In genomic region chr9:103734471-103734870, GRCh38 we compare ENCODE assay signal across 15 cellular contexts.
DNase-seq lines count a peak whose midpoint lies in the region; TF ChIP-seq lines count a peak whose summit lies in the region.
"Had no signal": no experiment of that assay in that cellular context is flagged by ENCODE, and none has a peak within 500 bp of the region (broad histone marks: within the 10 kb centered on the region; RNA-seq: fewer than 3 reads in every experiment).

No MANE protein-coding gene starts in this region.

- no peaks in the 10 kb centered on the region for H3K27me3 ChIP-seq in MG63
- H3K27me3 ChIP-seq in brain microvascular endothelial cell (replicated peaks) = no peaks in the 10 kb centered on the region

- H3K36me3 ChIP-seq in MG63 = no peaks in the 10 kb centered on the region
- no peaks in the 10 kb centered on the region for H3K36me3 ChIP-seq in brain microvascular endothelial cell (replicated peaks)

- peak; percentile 8 for DNase-seq in DMS153 treated with DMSO at 0.1 percent for 48 hours (lab: John Stamatoyannopoulos, UW; ENCODE audit: unreplicated experiment)
- DNase-seq in DMS153 (lab: John Stamatoyannopoulos, UW) = no peak
- DNase-seq in MG63 = peak; percentile 29
- DNase-seq in brain microvascular endothelial cell = peak; percentile 56
- DNase-seq in skeletal muscle cell (ENCODE audit: low read depth) = peak; percentile 16
- DNase-seq in NCI-H2171 treated with DMSO at 0.1 percent for 48 hours (lab: John Stamatoyannopoulos, UW) = no peak
- no peak for DNase-seq in NCI-H2227 treated with DMSO at 0.1 percent for 48 hours (lab: John Stamatoyannopoulos, UW)
- DNase-seq in SHP77 treated with DMSO at 0.1 percent for 48 hours (lab: John Stamatoyannopoulos, UW) = no peak
- DNase-seq: CD8-positive, alpha-beta T cell; COR-L47; DMS79; GM23248; H7 had no signal

- H3K4me3 ChIP-seq in MG63 = no peak overlapping the region
- no peak overlapping the region for H3K4me3 ChIP-seq in brain microvascular endothelial cell (ENCODE audit: low read depth, low read length)
- H3K4me3 ChIP-seq in skeletal muscle cell (ENCODE audit: low read depth, low read length) = no peak overlapping the region
- H3K4me3 ChIP-seq: GM12878, GM23248 had no signal

- no peak for TF ChIP-seq CTCF in brain microvascular endothelial cell (IDR thresholded peaks at IDR 0.05; ENCODE audit: low read depth, low read length, missing control alignments)

- H3K27ac ChIP-seq in brain microvascular endothelial cell = no peak overlapping the region
- H3K27ac ChIP-seq: 22Rv1, GM23248 had no signal

- no peaks in the 10 kb centered on the region for H3K9me3 ChIP-seq in MG63

- in situ Hi-C loops in brain microvascular endothelial cell (cut with HindIII; ENCODE audit: low pct_ligation_motif_present, low sequenced_read_pairs) = no loop called here

Comparison
In these comparisons a context has a peak if more than half of its experiments do, and no peak if none do; other contexts are left out.
1. DNase-seq: peak in DMS153 treated with DMSO at 0.1 percent for 48 hours (single experiment), MG63 (single experiment), brain microvascular endothelial cell (single experiment) and skeletal muscle cell (single experiment); none in DMS153 (single experiment), NCI-H2171 treated with DMSO at 0.1 percent for 48 hours (single experiment), NCI-H2227 treated with DMSO at 0.1 percent for 48 hours (single experiment) and SHP77 treated with DMSO at 0.1 percent for 48 hours (single experiment).